Comparison of ENCODE assay signal across 18 cellular contexts in genomic region chr9:113428062-113428600, GRCh38. TPM values are rescaled to one million over a fixed set of nuclear protein-coding genes. Genes with fewer than 3 reads are reported as not detected.
DNase-seq lines count a peak whose midpoint lies in the region; ATAC-seq and TF ChIP-seq lines count a peak whose summit lies in the region.
"Had no signal": no experiment of that assay in that cellular context is flagged by ENCODE, and none has a peak within 500 bp of the region (broad histone marks: within the 10 kb centered on the region; RNA-seq: fewer than 3 reads in every experiment).

No MANE protein-coding gene starts in this region.

- H3K4me1 Mint-ChIP-seq in stimulated activated memory B cell treated with anti-CD40 and anti-IgM and Interleukin-4, amounts not matched to agents 10 μg/mL and 1 μg/mL and 100 μg/mL, for 72 hours, result no peaks in the 10 kb centered on the region
- H3K4me1 Mint-ChIP-seq: CD8-positive, alpha-beta memory T cell had no signal

- DNase-seq in MV-4-11 (lab: John Stamatoyannopoulos, UW) (peak; percentile 28), fibroblast of peridontal ligament (ENCODE audit: extremely low read depth) (peak; percentile 37), GOT3 (lab: John Stamatoyannopoulos, UW) (no peak), NCI-H510A treated with DMSO at 0.1 percent for 48 hours (lab: John Stamatoyannopoulos, UW) (no peak), upper lobe of right lung (no peak)
- DNase-seq: C1 segment of cervical spinal cord; CD8-positive, alpha-beta memory T cell; H7; HFFc6; KG1; NCI-H1092; NCI-H1436 treated with DMSO at 0.1 percent for 48 hours; NCI-H2081; NCI-H748 treated with DMSO at 0.1 percent for 48 hours; Right ventricle myocardium superior; SW 1271 had no signal

- ATAC-seq in HG02981 (IDR thresholded peaks at IDR 0.05; ENCODE audit: unreplicated experiment) (peak; percentile 68), upper lobe of right lung (no peak)
- no peak for ATAC-seq in stimulated activated memory B cell treated with anti-CD40 and anti-IgM and Interleukin-4, amounts not matched to agents 10 μg/mL and 1 μg/mL and 100 μg/mL, for 72 hours

- no peaks in the 10 kb centered on the region for H3K36me3 Mint-ChIP-seq in stimulated activated memory B cell treated with anti-CD40 and anti-IgM and Interleukin-4, amounts not matched to agents 10 μg/mL and 1 μg/mL and 100 μg/mL, for 72 hours
- H3K36me3 Mint-ChIP-seq: CD8-positive, alpha-beta memory T cell had no signal

- no peaks in the 10 kb centered on the region for H3K9me3 ChIP-seq in upper lobe of right lung

- H3K27ac ChIP-seq in upper lobe of right lung, result no peak overlapping the region

- H3K4me1 ChIP-seq in upper lobe of right lung, result no peaks in the 10 kb centered on the region

- H3K36me3 ChIP-seq in upper lobe of right lung, result no peaks in the 10 kb centered on the region

- no peak overlapping the region for H3K4me3 ChIP-seq in upper lobe of right lung

- H3K27me3 ChIP-seq in upper lobe of right lung, result no peaks in the 10 kb centered on the region

- intact Hi-C loops in upper lobe of right lung (cut with DNase I), result no loop called here

- peak overlapping the region; percentile 20 for H3K27ac Mint-ChIP-seq in stimulated activated memory B cell treated with anti-CD40 and anti-IgM and Interleukin-4, amounts not matched to agents 10 μg/mL and 1 μg/mL and 100 μg/mL, for 72 hours
- H3K27ac Mint-ChIP-seq: CD8-positive, alpha-beta memory T cell; HFFc6 had no signal

- H3K9me3 Mint-ChIP-seq in stimulated activated memory B cell treated with anti-CD40 and anti-IgM and Interleukin-4, amounts not matched to agents 10 μg/mL and 1 μg/mL and 100 μg/mL, for 72 hours, result no peaks in the 10 kb centered on the region
- H3K9me3 Mint-ChIP-seq: CD8-positive, alpha-beta memory T cell; HFFc6 had no signal

- H3K27me3 Mint-ChIP-seq in stimulated activated memory B cell treated with anti-CD40 and anti-IgM and Interleukin-4, amounts not matched to agents 10 μg/mL and 1 μg/mL and 100 μg/mL, for 72 hours, result peaks cover 9% of the 10 kb centered on the region

- TF ChIP-seq CTCF in upper lobe of right lung (IDR thresholded peaks at IDR 0.05), result no peak

- H3K4me3 Mint-ChIP-seq in stimulated activated memory B cell treated with anti-CD40 and anti-IgM and Interleukin-4, amounts not matched to agents 10 μg/mL and 1 μg/mL and 100 μg/mL, for 72 hours, result no peak overlapping the region
- H3K4me3 Mint-ChIP-seq: CD8-positive, alpha-beta memory T cell; HFFc6 had no signal

RNA-seq across cellular contexts. Expression of gene C9orf43, which starts 17.6 kb away (rescaled TPM):
- not detected for total RNA-seq in upper lobe of right lung

RNA-seq across cellular contexts. Expression of gene POLE3, which starts 17.7 kb away (rescaled TPM):
- 31.0 TPM for total RNA-seq in upper lobe of right lung

RNA-seq across cellular contexts. Expression of gene ALAD, which starts 27.0 kb away (rescaled TPM):
- total RNA-seq in upper lobe of right lung, result 37.7 TPM

RNA-seq across cellular contexts. Expression of gene RGS3, which starts 35.4 kb away (rescaled TPM):
- total RNA-seq in upper lobe of right lung, result 71.1 TPM

RNA-seq across cellular contexts. Expression of gene HDHD3, which starts 51.3 kb away (rescaled TPM):
- total RNA-seq in upper lobe of right lung, result 10.4 TPM

Comparison
In these comparisons a context has a peak if more than half of its experiments do, and no peak if none do; other contexts are left out.
1. DNase-seq: peak in MV-4-11 (single experiment) and fibroblast of peridontal ligament (single experiment); none in GOT3 (single experiment), NCI-H510A treated with DMSO at 0.1 percent for 48 hours (single experiment) and upper lobe of right lung (single experiment).